9 cellular contexts compared by ENCODE assay signal in the genomic region with DNA sequence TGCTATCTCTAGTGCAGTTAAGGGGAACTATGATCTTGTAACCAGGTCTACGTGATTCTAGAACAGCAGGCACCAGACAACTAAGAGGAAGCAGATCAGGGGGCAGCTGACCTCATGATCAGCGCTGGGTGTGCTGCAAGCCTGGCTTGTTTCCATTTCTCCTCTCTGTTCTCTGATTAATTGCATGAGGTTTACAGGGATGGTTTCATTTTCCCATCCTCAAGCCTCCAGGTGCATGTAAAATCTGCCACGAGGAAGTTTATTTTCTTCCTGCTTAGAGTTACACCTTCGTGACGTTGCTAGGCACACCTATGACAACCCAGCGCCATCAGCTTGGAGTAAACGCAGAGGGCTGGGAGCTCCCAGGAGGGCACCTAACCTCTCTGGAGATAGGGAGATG. TPM values are rescaled to one million over a fixed set of nuclear protein-coding genes. Genes with fewer than 3 reads are reported as not detected.
A peak's percentile ranks its signal among the peaks of the same experiment; 100 is the strongest.
DNase-seq lines count a peak whose midpoint lies in the region; ATAC-seq and TF ChIP-seq lines count a peak whose summit lies in the region.
"Had no signal": no experiment of that assay in that cellular context is flagged by ENCODE, and none has a peak within 500 bp of the region (broad histone marks: within the 10 kb centered on the region; RNA-seq: fewer than 3 reads in every experiment).

No MANE protein-coding gene starts in this region.

- no peak for TF ChIP-seq POLR2A in esophagus squamous epithelium (IDR thresholded peaks at IDR 0.05)

- H3K9me3 ChIP-seq in esophagus squamous epithelium: no peaks in the 10 kb centered on the region

- no peak for TF ChIP-seq CTCF in GM12865 (IDR thresholded peaks at IDR 0.05; ENCODE audit: insufficient read depth, low read depth, low read length, missing control alignments)
- no peak for TF ChIP-seq CTCF in esophagus squamous epithelium (IDR thresholded peaks at IDR 0.05)

- no peak for ATAC-seq in HG02870 (IDR thresholded peaks at IDR 0.05; ENCODE audit: unreplicated experiment)

- H3K36me3 ChIP-seq in esophagus squamous epithelium: no peaks in the 10 kb centered on the region

- 31 to 37% methylated on average over 7 of the region's 7 CpGs for WGBS in esophagus squamous epithelium, 2 donors

- H3K4me3 ChIP-seq in GM12865 (ENCODE audit: low read depth, low read length): no peak overlapping the region
- no peak overlapping the region for H3K4me3 ChIP-seq in esophagus squamous epithelium
- no peak overlapping the region for H3K4me3 ChIP-seq in skin epidermis
- H3K4me3 ChIP-seq: hepatocyte had no signal

- DNase-seq in GM12865 (ENCODE audit: low read depth) (peak; percentile 24), NOMO-1 treated with dmso at 0.1 percent for 144 hours (lab: John Stamatoyannopoulos, UW; ENCODE audit: unreplicated experiment) (peak; percentile 82), esophagus squamous epithelium (lab: John Stamatoyannopoulos, UW) (no peak), GM19238 (ENCODE audit: insufficient read length, low spot score) (no peak), dermis blood vessel endothelial cell (no peak)
- DNase-seq in activated CD8-positive, alpha-beta memory T cell treated with anti-CD3 and anti-CD28 coated beads for 24 hours: no peak

- intact Hi-C loops in esophagus squamous epithelium (cut with DNase I): no loop called here

- H3K27ac ChIP-seq in esophagus squamous epithelium (peak overlapping the region; percentile 5 to 68 (median 58)), skin epidermis (peak overlapping the region in 13 of 21 experiments; percentile 5 to 72 (median 59))
- H3K27ac ChIP-seq: hepatocyte had no signal

- H3K27me3 ChIP-seq in esophagus squamous epithelium: no peaks in the 10 kb centered on the region
- H3K27me3 ChIP-seq: hepatocyte had no signal

- H3K4me1 ChIP-seq in esophagus squamous epithelium: peaks cover 0 to 33% (median 8%) of the 10 kb centered on the region in 3 donors

RNA-seq across cellular contexts. Expression of a gene that starts 4.3 kb away (rescaled TPM):
- 10 to 100 TPM in 3 of 4 donors, 1 to 10 TPM in 1; 5.2 to 21.4 (median 15.0) TPM for total RNA-seq in esophagus squamous epithelium
- total RNA-seq in dermis blood vessel endothelial cell: 3.8 and 4.9 TPM in 2 replicates

RNA-seq across cellular contexts. Expression of a gene that starts 10.6 kb away (rescaled TPM):
- total RNA-seq in esophagus squamous epithelium (10 to 100 TPM; 11.0 to 31.3 (median 13.1) TPM), dermis blood vessel endothelial cell (8.7 and 10.0 TPM in 2 replicates)

RNA-seq across cellular contexts. Expression of a gene that starts 36.4 kb away (rescaled TPM):
- total RNA-seq in esophagus squamous epithelium: not detected
- total RNA-seq in dermis blood vessel endothelial cell: not detected in 2 replicates
- total RNA-seq: hepatocyte had no signal

RNA-seq across cellular contexts. Expression of a gene that starts 48.6 kb away (rescaled TPM):
- total RNA-seq in esophagus squamous epithelium: 1 to 10 TPM in 2 of 4 donors, under 1 TPM in 2; 0.49 to 2.1 (median 0.98) TPM
- under 0.01 and 0.05 TPM in 2 replicates for total RNA-seq in dermis blood vessel endothelial cell

RNA-seq across cellular contexts. Expression of a gene that starts 51.2 kb away (rescaled TPM):
- 10 to 100 TPM; 12.2 to 40.2 (median 19.0) TPM for total RNA-seq in esophagus squamous epithelium
- total RNA-seq in dermis blood vessel endothelial cell: 20.1 and 29.2 TPM in 2 replicates

Comparison
In these comparisons a context has a peak if more than half of its experiments do, and no peak if none do; other contexts are left out.
1. DNase-seq: peak in GM12865 (single experiment) and NOMO-1 treated with dmso at 0.1 percent for 144 hours (single experiment); none in esophagus squamous epithelium (single experiment), GM19238 (single experiment), dermis blood vessel endothelial cell (single experiment) and activated CD8-positive, alpha-beta memory T cell treated with anti-CD3 and anti-CD28 coated beads for 24 hours (single experiment).